8 cellular contexts compared by ENCODE assay signal in genomic region chr4:19117022-19117421, GRCh38.
"Had no signal": no experiment of that assay in that cellular context is flagged by ENCODE, and none has a peak within 500 bp of the region (broad histone marks: within the 10 kb centered on the region; RNA-seq: fewer than 3 reads in every experiment).

No MANE protein-coding gene starts in this region.

- H3K4me2 ChIP-seq: GM23338, KMS-11 had no signal

- H3K4me3 ChIP-seq: GM23338, HAP-1 had no signal

- H3K9ac ChIP-seq: KMS-11 had no signal

- DNase-seq: H7, HFFc6, KBM-7 had no signal

- H3K4me1 ChIP-seq: HAP-1 had no signal

- ATAC-seq: GM23338, HCT116 had no signal

- H3K9me3 ChIP-seq: HAP-1 had no signal

- H3K27ac ChIP-seq: KMS-11 had no signal

- H3K36me3 ChIP-seq: HAP-1 had no signal

- FAIRE-seq: HTR-8/SVneo had no signal
